Comparison of ENCODE assay signal across 8 cellular contexts in genomic region chr11:117097567-117098268, GRCh38. TPM values are rescaled to one million over a fixed set of nuclear protein-coding genes. Genes with fewer than 3 reads are reported as not detected.
DNase-seq lines count a peak whose midpoint lies in the region; ATAC-seq and TF ChIP-seq lines count a peak whose summit lies in the region.

No MANE protein-coding gene starts in this region.

- in situ Hi-C loops in brain microvascular endothelial cell (cut with HindIII; ENCODE audit: low pct_ligation_motif_present, low sequenced_read_pairs) = no loop called here

- peak; percentile 46 for DNase-seq in AG20443 (ENCODE audit: low spot score)
- DNase-seq in SK-N-MC (ENCODE audit: low read depth, low spot score) = no peak
- DNase-seq in brain microvascular endothelial cell = no peak
- peak; percentile 47 for DNase-seq in inferior parietal cortex (ENCODE audit: extremely low spot score)
- no peak for DNase-seq in smooth muscle cell (lab: John Stamatoyannopoulos, UW; ENCODE audit: unreplicated experiment)
- no peak for DNase-seq in NK-92 (lab: John Stamatoyannopoulos, UW; ENCODE audit: unreplicated experiment)

- H3K4me1 ChIP-seq in smooth muscle cell (ENCODE audit: low read depth) = peaks cover 33% of the 10 kb centered on the region

- peak overlapping the region; percentile 93 for H3K9ac ChIP-seq in SK-N-MC (ENCODE audit: insufficient read length)
- H3K9ac ChIP-seq in smooth muscle cell (ENCODE audit: low read depth) = peak overlapping the region; percentile 95

- H3K27ac ChIP-seq in SK-N-MC = peak overlapping the region; percentile 66
- H3K27ac ChIP-seq in brain microvascular endothelial cell = peak overlapping the region; percentile 62
- H3K27ac ChIP-seq in smooth muscle cell (ENCODE audit: low read depth) = peak overlapping the region; percentile 63

- H3F3A ChIP-seq in smooth muscle cell (ENCODE audit: low read depth) = no peaks in the 10 kb centered on the region

- peak overlapping the region; percentile 78 for H3K4me3 ChIP-seq in SK-N-MC
- H3K4me3 ChIP-seq in brain microvascular endothelial cell (ENCODE audit: low read depth, low read length) = peak overlapping the region; percentile 76
- H3K4me3 ChIP-seq in smooth muscle cell = peak overlapping the region; percentile 86

- H3K27me3 ChIP-seq in brain microvascular endothelial cell (replicated peaks) = no peaks in the 10 kb centered on the region
- no peaks in the 10 kb centered on the region for H3K27me3 ChIP-seq in smooth muscle cell (ENCODE audit: low read depth)

- H3K4me2 ChIP-seq in smooth muscle cell = peak overlapping the region; percentile 82

- no peak overlapping the region for H2AFZ ChIP-seq in smooth muscle cell (ENCODE audit: low read depth)

- H3K36me3 ChIP-seq in SK-N-MC (ENCODE audit: insufficient read depth, low read length) (no peaks in the 10 kb centered on the region), brain microvascular endothelial cell (replicated peaks) (no peaks in the 10 kb centered on the region), smooth muscle cell (ENCODE audit: low read depth) (no peaks in the 10 kb centered on the region)

- H4K20me1 ChIP-seq in smooth muscle cell (ENCODE audit: low read depth) = peaks cover 46% of the 10 kb centered on the region

- ATAC-seq in GM18909 (IDR thresholded peaks at IDR 0.05; ENCODE audit: poor library complexity, unreplicated experiment) = peak; percentile 25
- peak; percentile 14 for ATAC-seq in HG03108 (IDR thresholded peaks at IDR 0.05; ENCODE audit: unreplicated experiment)

- WGBS in smooth muscle cell (ENCODE audit: low lambda C conversion rate) = 2% methylated on average over 37 of the region's 62 CpGs

- TF ChIP-seq CTCF in brain microvascular endothelial cell (IDR thresholded peaks at IDR 0.05; ENCODE audit: low read depth, low read length, missing control alignments) (no peak), smooth muscle cell (IDR thresholded peaks at IDR 0.05; ENCODE audit: borderline replicate concordance, insufficient read depth, poor library complexity, severe bottlenecking) (no peak)

- no peaks in the 10 kb centered on the region for H3K9me3 ChIP-seq in SK-N-MC (ENCODE audit: low read depth, low read length)
- no peaks in the 10 kb centered on the region for H3K9me3 ChIP-seq in smooth muscle cell (replicated peaks; ENCODE audit: low read depth)

- peaks cover 51% of the 10 kb centered on the region for H3K79me2 ChIP-seq in smooth muscle cell (ENCODE audit: low read depth)

RNA-seq across cellular contexts. Expression of gene SIK3, which starts 0.5 kb away (rescaled TPM):
- total RNA-seq in smooth muscle cell = 8.7 and 11.9 TPM in 2 replicates
- 11.0 and 11.8 TPM in 2 replicates for polyA plus RNA-seq in smooth muscle cell

RNA-seq across cellular contexts. Expression of gene PAFAH1B2, which starts 46.4 kb away (rescaled TPM):
- 140 and 146 TPM in 2 replicates for total RNA-seq in smooth muscle cell
- 30.7 and 42.9 TPM in 2 replicates for polyA plus RNA-seq in smooth muscle cell

Comparison
In these comparisons a context has a peak if more than half of its experiments do, and no peak if none do; other contexts are left out.
1. DNase-seq: peak in AG20443 (single experiment) and inferior parietal cortex (single experiment); none in SK-N-MC (single experiment), brain microvascular endothelial cell (single experiment), smooth muscle cell (single experiment) and NK-92 (single experiment).
2. Peak in every context shown above with its lines, with median percentiles within 50 percentile points of each other: H3K27ac ChIP-seq and H3K4me3 ChIP-seq.